In genomic region chr7:76300210-76300731, GRCh38 we compare ENCODE assay signal across 11 cellular contexts. TPM values are rescaled to one million over a fixed set of nuclear protein-coding genes. Genes with fewer than 3 reads are reported as not detected.
DNase-seq lines count a peak whose midpoint lies in the region; ATAC-seq and TF ChIP-seq lines count a peak whose summit lies in the region.
"Had no signal": no experiment of that assay in that cellular context is flagged by ENCODE, and none has a peak within 500 bp of the region (broad histone marks: within the 10 kb centered on the region; RNA-seq: fewer than 3 reads in every experiment).

No MANE protein-coding gene starts in this region.

- H3K79me2 ChIP-seq in mammary epithelial cell (ENCODE audit: insufficient read depth, low read length) = peaks cover 17% of the 10 kb centered on the region

- H4K20me1 ChIP-seq in mammary epithelial cell (ENCODE audit: insufficient read depth, low read length) = no peaks in the 10 kb centered on the region

- dilution Hi-C loops in mammary epithelial cell (cut with HindIII; ENCODE audit: low sequenced_read_pairs) = no loop called here

- H3K9me3 ChIP-seq in right atrium auricular region (no peaks in the 10 kb centered on the region), mammary epithelial cell (replicated peaks; ENCODE audit: insufficient read depth, low read length) (no peaks in the 10 kb centered on the region)

- DNase-seq in right atrium auricular region (ENCODE audit: low spot score) = no peak
- DNase-seq in left ventricle myocardium superior = no peak
- DNase-seq in mammary epithelial cell = peak; percentile 97
- peak; percentile 95 for DNase-seq in kidney tubule cell (ENCODE audit: low spot score)
- DNase-seq in caudate nucleus (lab: John Stamatoyannopoulos, UW) = no peak
- DNase-seq in NCI-H1930 (lab: John Stamatoyannopoulos, UW) = no peak
- DNase-seq: activated CD4-positive, alpha-beta T cell treated with anti-CD3 and anti-CD28 coated beads, Interleukin-2, amount 50 U/mL, for 1 hour; AML-193 had no signal

- peaks cover under 1 to 30% of the 10 kb centered on the region in 2 donors for H3K4me1 ChIP-seq in right atrium auricular region
- H3K4me1 ChIP-seq in mammary epithelial cell (ENCODE audit: insufficient read depth, low read length) = peaks cover 60% of the 10 kb centered on the region

- no peak overlapping the region for H3K9ac ChIP-seq in mammary epithelial cell (ENCODE audit: insufficient read depth, low read length)

- peak overlapping the region; percentile 29 for H3K4me2 ChIP-seq in mammary epithelial cell (ENCODE audit: insufficient read depth, low read depth, low read length)

- in situ Hi-C loops in mammary epithelial cell (cut with MboI; ENCODE audit: low sequenced_read_pairs in 2 of 2) = loop anchor here in 1 of 2 donors (25.0 kb wide), 2 partner anchors 238 to 438 kb away; no protein-coding TSS in a partner anchor

- ATAC-seq in left ventricle myocardium superior = no peak
- no peak for ATAC-seq in HG03378 (IDR thresholded peaks at IDR 0.05; ENCODE audit: unreplicated experiment)
- ATAC-seq in HG03196 (IDR thresholded peaks at IDR 0.05; ENCODE audit: unreplicated experiment) = no peak

- H3K27me3 ChIP-seq in right atrium auricular region (no peaks in the 10 kb centered on the region), mammary epithelial cell (ENCODE audit: insufficient read depth, low read length) (no peaks in the 10 kb centered on the region)
- H3K27me3 ChIP-seq: cardiac muscle cell had no signal

- intact Hi-C loops in left ventricle myocardium superior (cut with micrococcal nuclease) (no loop called here), mammary epithelial cell (cut with micrococcal nuclease) (loop anchor here (5.0 kb wide), 1 partner anchor 423 kb away; the partner anchor contains the start of gene RHBDD2)

- no peak for TF ChIP-seq CTCF in right atrium auricular region (IDR thresholded peaks at IDR 0.05)
- no peak for TF ChIP-seq CTCF in mammary epithelial cell (conservative IDR thresholded peaks at IDR 0.05 in 1 of 2, IDR thresholded peaks at IDR 0.05 in 1 of 2; ENCODE audit: extremely low read depth in 1 of 2, insufficient read depth in 1 of 2, low read depth in 1 of 2, low read length in 2 of 2)

- H3K27ac ChIP-seq in right atrium auricular region (peak overlapping the region; percentile 51 to 55), mammary epithelial cell (ENCODE audit: insufficient read depth, low read depth, low read length) (peak overlapping the region; percentile 54), caudate nucleus (ENCODE audit: low read depth, low read length) (no peak overlapping the region)
- H3K27ac ChIP-seq: cardiac muscle cell had no signal

- H3K36me3 ChIP-seq in right atrium auricular region (peaks cover 22% of the 10 kb centered on the region), mammary epithelial cell (ENCODE audit: insufficient read depth, low read length) (peaks cover 2% of the 10 kb centered on the region)

- no peak overlapping the region for H2AFZ ChIP-seq in mammary epithelial cell (ENCODE audit: low read depth, low read length)

- H3K4me3 ChIP-seq in right atrium auricular region (no peak overlapping the region), mammary epithelial cell (replicated peaks in 1 of 3; ENCODE audit: insufficient read depth in 1 of 3, low read depth in 2 of 3, low read length in 3 of 3) (no peak overlapping the region)
- H3K4me3 ChIP-seq: cardiac muscle cell had no signal

- no TSS peak for BruUV-seq in mammary epithelial cell (replicated peaks; lab: Mats Ljungman, UMichigan)

- WGBS in mammary epithelial cell (ENCODE audit: low coverage, missing lambda C conversion rate) = 70% methylated on average over 7 of the region's 7 CpGs

- CTCF ChIA-PET in mammary epithelial cell (lab: Charles Lee; ENCODE audit: low non-redundant PET) = no interaction called here

RNA-seq across cellular contexts. Expression of gene HSPB1, which starts 2.2 kb away (rescaled TPM):
- total RNA-seq in right atrium auricular region = 1,000 to 10,000 TPM; 1,006 to 1,433 TPM
- 2,442 TPM for total RNA-seq in left ventricle myocardium superior
- 100 to 1,000 TPM; 523 to 862 TPM for total RNA-seq in mammary epithelial cell
- 420 TPM for polyA plus RNA-seq in mammary epithelial cell
- 132 TPM for polyA minus RNA-seq in mammary epithelial cell

RNA-seq across cellular contexts. Expression of gene YWHAG, which starts 58.5 kb away (rescaled TPM):
- total RNA-seq in right atrium auricular region (100 to 1,000 TPM; 132 to 153 TPM), left ventricle myocardium superior (238 TPM), mammary epithelial cell (100 to 1,000 TPM; 155 to 227 TPM)
- polyA plus RNA-seq in mammary epithelial cell = 74.1 TPM
- polyA minus RNA-seq in mammary epithelial cell = 151 TPM

Comparison
In these comparisons a context has a peak if more than half of its experiments do, and no peak if none do; other contexts are left out.
1. DNase-seq: peak in mammary epithelial cell (single experiment) and kidney tubule cell (single experiment); none in right atrium auricular region (single experiment), left ventricle myocardium superior (single experiment), caudate nucleus (0 of 61) and NCI-H1930 (0 of 2).